ENCODE assay signal across 1 cellular context in the genomic region with DNA sequence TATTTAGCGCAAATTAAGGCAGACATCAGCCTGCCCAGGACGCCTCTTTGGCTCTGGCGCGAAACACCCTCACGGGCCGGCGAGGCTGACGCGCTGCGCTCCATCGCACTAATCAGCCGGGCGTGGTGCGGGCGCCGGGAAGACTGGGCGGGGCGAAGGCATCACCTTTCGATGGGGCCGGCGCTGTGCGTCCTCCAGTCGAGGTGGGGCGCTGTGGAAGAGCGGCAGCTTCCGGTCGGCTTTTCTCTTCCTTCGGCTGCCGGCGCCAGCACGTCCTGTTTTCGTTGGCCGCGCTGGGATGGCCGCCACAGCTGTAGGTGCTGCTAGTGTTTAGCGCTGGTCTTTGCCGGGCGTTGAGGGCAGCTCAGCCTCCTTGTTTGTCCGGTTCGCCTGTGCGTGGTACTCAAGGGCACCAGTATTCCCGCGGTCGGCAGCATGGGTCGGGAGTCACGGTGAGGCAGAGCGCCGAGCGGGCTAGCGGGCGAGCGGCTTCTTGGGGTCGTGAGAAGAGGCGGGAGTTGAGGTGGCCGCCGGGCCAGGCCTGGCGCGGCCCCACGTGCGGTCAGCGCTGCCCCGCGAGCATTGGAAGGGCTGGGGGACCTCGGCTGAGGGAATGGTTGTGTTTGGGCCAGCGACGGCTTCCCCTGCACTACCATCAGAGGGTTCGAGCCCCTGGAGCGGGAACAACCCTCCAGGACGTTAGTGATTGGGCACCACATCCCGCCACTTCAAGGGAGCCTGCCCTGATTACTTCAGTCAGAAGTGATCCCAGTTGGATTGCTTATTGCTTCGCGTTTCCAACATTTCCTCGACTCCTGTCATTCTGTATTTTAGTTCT.
TF ChIP-seq lines count a peak whose summit lies in the region.

A gene with protein sequence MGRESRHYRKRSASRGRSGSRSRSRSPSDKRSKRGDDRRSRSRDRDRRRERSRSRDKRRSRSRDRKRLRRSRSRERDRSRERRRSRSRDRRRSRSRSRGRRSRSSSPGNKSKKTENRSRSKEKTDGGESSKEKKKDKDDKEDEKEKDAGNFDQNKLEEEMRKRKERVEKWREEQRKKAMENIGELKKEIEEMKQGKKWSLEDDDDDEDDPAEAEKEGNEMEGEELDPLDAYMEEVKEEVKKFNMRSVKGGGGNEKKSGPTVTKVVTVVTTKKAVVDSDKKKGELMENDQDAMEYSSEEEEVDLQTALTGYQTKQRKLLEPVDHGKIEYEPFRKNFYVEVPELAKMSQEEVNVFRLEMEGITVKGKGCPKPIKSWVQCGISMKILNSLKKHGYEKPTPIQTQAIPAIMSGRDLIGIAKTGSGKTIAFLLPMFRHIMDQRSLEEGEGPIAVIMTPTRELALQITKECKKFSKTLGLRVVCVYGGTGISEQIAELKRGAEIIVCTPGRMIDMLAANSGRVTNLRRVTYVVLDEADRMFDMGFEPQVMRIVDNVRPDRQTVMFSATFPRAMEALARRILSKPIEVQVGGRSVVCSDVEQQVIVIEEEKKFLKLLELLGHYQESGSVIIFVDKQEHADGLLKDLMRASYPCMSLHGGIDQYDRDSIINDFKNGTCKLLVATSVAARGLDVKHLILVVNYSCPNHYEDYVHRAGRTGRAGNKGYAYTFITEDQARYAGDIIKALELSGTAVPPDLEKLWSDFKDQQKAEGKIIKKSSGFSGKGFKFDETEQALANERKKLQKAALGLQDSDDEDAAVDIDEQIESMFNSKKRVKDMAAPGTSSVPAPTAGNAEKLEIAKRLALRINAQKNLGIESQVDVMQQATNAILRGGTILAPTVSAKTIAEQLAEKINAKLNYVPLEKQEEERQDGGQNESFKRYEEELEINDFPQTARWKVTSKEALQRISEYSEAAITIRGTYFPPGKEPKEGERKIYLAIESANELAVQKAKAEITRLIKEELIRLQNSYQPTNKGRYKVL (plus strand): TSS at position 276 of the 838 bp plus-strand sequence. CDS start 160 bp downstream, at position 436.

TF ChIP-seq in K562, 482 proteins besides CTCF, POLR2A, EP300 and RAD21 (continues in another document):
- TF ChIP-seq NCOA1 (IDR thresholded peaks at IDR 0.05; ENCODE audit: low read depth) = no peak
- no peak for TF ChIP-seq RFX1 (IDR thresholded peaks at IDR 0.05)
- TF ChIP-seq ZFP36 (IDR thresholded peaks at IDR 0.05; ENCODE audit: low read depth, low read length, partially characterized antibody) = peak; percentile 92
- TF ChIP-seq TBP (optimal IDR thresholded peaks at IDR 0.05; ENCODE audit: low read depth, low read length) = peak; percentile 94
- no peak; the same call in 1 of the 2 replicates for TF ChIP-seq NR2C2 (CRISPR knock-in tag; IDR thresholded peaks at IDR 0.05)
- TF ChIP-seq NR2C2 (tag; IDR thresholded peaks at IDR 0.05) = peak; percentile 55
- TF ChIP-seq HMG20B (CRISPR knock-in tag; IDR thresholded peaks at IDR 0.05) = no peak
- TF ChIP-seq SMAD3 (CRISPR knock-in tag; conservative IDR thresholded peaks at IDR 0.05) = 0 out of 2 replicates have a peak, but pooled peaks have one; percentile 10
- TF ChIP-seq CEBPG (CRISPR knock-in tag; IDR thresholded peaks at IDR 0.05) = peak; percentile 45; the same call in 1 of the 2 replicates
- TF ChIP-seq CEBPG (tag; conservative IDR thresholded peaks at IDR 0.05 in 1 of 2, IDR thresholded peaks at IDR 0.05 in 1 of 2) = no peak
- no peak for TF ChIP-seq ZNF57 (CRISPR knock-in tag; IDR thresholded peaks at IDR 0.05)
- TF ChIP-seq, protein P1, sequence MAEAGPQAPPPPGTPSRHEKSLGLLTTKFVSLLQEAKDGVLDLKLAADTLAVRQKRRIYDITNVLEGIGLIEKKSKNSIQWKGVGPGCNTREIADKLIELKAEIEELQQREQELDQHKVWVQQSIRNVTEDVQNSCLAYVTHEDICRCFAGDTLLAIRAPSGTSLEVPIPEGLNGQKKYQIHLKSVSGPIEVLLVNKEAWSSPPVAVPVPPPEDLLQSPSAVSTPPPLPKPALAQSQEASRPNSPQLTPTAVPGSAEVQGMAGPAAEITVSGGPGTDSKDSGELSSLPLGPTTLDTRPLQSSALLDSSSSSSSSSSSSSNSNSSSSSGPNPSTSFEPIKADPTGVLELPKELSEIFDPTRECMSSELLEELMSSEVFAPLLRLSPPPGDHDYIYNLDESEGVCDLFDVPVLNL (CRISPR knock-in tag; IDR thresholded peaks at IDR 0.05; ENCODE audit: low read depth) = peak; percentile 7; the same call in 1 of the 2 replicates
- TF ChIP-seq, protein P2, sequence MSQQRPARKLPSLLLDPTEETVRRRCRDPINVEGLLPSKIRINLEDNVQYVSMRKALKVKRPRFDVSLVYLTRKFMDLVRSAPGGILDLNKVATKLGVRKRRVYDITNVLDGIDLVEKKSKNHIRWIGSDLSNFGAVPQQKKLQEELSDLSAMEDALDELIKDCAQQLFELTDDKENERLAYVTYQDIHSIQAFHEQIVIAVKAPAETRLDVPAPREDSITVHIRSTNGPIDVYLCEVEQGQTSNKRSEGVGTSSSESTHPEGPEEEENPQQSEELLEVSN (IDR thresholded peaks at IDR 0.05; ENCODE audit: borderline replicate concordance in 1 of 2, extremely low read depth in 1 of 2, insufficient read depth in 1 of 2, insufficient read length in 1 of 2, low read depth in 1 of 2, low read length in 1 of 2, poor library complexity in 1 of 2, severe bottlenecking in 1 of 2) = peak; percentile 73 to 94
- peak; percentile 86; the same call in 1 of the 2 replicates for TF ChIP-seq MTA3 (IDR thresholded peaks at IDR 0.05; ENCODE audit: borderline replicate concordance)
- TF ChIP-seq CCNT2 (IDR thresholded peaks at IDR 0.05; ENCODE audit: borderline replicate concordance, extremely low read depth, insufficient read length, low read depth, low read length) = peak; percentile 83
- no peak for TF ChIP-seq KLF10 (CRISPR knock-in tag; IDR thresholded peaks at IDR 0.05)
- TF ChIP-seq, protein P3, sequence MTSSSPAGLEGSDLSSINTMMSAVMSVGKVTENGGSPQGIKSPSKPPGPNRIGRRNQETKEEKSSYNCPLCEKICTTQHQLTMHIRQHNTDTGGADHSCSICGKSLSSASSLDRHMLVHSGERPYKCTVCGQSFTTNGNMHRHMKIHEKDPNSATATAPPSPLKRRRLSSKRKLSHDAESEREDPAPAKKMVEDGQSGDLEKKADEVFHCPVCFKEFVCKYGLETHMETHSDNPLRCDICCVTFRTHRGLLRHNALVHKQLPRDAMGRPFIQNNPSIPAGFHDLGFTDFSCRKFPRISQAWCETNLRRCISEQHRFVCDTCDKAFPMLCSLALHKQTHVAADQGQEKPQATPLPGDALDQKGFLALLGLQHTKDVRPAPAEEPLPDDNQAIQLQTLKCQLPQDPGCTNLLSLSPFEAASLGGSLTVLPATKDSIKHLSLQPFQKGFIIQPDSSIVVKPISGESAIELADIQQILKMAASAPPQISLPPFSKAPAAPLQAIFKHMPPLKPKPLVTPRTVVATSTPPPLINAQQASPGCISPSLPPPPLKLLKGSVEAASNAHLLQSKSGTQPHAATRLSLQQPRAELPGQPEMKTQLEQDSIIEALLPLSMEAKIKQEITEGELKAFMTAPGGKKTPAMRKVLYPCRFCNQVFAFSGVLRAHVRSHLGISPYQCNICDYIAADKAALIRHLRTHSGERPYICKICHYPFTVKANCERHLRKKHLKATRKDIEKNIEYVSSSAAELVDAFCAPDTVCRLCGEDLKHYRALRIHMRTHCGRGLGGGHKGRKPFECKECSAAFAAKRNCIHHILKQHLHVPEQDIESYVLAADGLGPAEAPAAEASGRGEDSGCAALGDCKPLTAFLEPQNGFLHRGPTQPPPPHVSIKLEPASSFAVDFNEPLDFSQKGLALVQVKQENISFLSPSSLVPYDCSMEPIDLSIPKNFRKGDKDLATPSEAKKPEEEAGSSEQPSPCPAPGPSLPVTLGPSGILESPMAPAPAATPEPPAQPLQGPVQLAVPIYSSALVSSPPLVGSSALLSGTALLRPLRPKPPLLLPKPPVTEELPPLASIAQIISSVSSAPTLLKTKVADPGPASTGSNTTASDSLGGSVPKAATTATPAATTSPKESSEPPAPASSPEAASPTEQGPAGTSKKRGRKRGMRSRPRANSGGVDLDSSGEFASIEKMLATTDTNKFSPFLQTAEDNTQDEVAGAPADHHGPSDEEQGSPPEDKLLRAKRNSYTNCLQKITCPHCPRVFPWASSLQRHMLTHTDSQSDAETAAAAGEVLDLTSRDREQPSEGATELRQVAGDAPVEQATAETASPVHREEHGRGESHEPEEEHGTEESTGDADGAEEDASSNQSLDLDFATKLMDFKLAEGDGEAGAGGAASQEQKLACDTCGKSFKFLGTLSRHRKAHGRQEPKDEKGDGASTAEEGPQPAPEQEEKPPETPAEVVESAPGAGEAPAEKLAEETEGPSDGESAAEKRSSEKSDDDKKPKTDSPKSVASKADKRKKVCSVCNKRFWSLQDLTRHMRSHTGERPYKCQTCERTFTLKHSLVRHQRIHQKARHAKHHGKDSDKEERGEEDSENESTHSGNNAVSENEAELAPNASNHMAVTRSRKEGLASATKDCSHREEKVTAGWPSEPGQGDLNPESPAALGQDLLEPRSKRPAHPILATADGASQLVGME (CRISPR knock-in tag; IDR thresholded peaks at IDR 0.05) = no peak
- no peak for TF ChIP-seq PRMT5 (CRISPR knock-in tag; IDR thresholded peaks at IDR 0.05)
- TF ChIP-seq LCOR (CRISPR knock-in tag; IDR thresholded peaks at IDR 0.05) = peak; percentile 95
- TF ChIP-seq ZKSCAN1 (IDR thresholded peaks at IDR 0.05; ENCODE audit: low read depth, low read length) = peak; percentile 51; the same call in 1 of the 2 replicates
- TF ChIP-seq ZNF24 (IDR thresholded peaks at IDR 0.05) = peak; percentile 16; the same call in 1 of the 2 replicates
- TF ChIP-seq ZNF764 (CRISPR knock-in tag; IDR thresholded peaks at IDR 0.05; ENCODE audit: low read depth) = no peak
- 0 out of 2 replicates have a peak, but pooled peaks have one; percentile 12 for TF ChIP-seq ZNF584 (CRISPR knock-in tag; IDR thresholded peaks at IDR 0.05; ENCODE audit: low read depth)
- peak in 1 of 2 experiments; percentile 31; a peak in 1 of 4 replicates for TF ChIP-seq CSDE1 (IDR thresholded peaks at IDR 0.05)
- TF ChIP-seq HMGN3 (IDR thresholded peaks at IDR 0.05; ENCODE audit: borderline replicate concordance, extremely low read depth, insufficient read length, low read depth, low read length) = peak; percentile 89
- TF ChIP-seq PHB (CRISPR knock-in tag; IDR thresholded peaks at IDR 0.05) = no peak
- no peak for TF ChIP-seq ZNF696 (CRISPR knock-in tag; conservative IDR thresholded peaks at IDR 0.05)
- TF ChIP-seq RBM22 (IDR thresholded peaks at IDR 0.05; ENCODE audit: low read depth, low read length, poor library complexity, severe bottlenecking) = peak; percentile 38
- TF ChIP-seq, protein P4, sequence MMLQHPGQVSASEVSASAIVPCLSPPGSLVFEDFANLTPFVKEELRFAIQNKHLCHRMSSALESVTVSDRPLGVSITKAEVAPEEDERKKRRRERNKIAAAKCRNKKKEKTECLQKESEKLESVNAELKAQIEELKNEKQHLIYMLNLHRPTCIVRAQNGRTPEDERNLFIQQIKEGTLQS (IDR thresholded peaks at IDR 0.05) = no peak
- TF ChIP-seq, protein P4 (CRISPR knock-in tag; conservative IDR thresholded peaks at IDR 0.05) = peak; percentile 58
- TF ChIP-seq, protein P5, sequence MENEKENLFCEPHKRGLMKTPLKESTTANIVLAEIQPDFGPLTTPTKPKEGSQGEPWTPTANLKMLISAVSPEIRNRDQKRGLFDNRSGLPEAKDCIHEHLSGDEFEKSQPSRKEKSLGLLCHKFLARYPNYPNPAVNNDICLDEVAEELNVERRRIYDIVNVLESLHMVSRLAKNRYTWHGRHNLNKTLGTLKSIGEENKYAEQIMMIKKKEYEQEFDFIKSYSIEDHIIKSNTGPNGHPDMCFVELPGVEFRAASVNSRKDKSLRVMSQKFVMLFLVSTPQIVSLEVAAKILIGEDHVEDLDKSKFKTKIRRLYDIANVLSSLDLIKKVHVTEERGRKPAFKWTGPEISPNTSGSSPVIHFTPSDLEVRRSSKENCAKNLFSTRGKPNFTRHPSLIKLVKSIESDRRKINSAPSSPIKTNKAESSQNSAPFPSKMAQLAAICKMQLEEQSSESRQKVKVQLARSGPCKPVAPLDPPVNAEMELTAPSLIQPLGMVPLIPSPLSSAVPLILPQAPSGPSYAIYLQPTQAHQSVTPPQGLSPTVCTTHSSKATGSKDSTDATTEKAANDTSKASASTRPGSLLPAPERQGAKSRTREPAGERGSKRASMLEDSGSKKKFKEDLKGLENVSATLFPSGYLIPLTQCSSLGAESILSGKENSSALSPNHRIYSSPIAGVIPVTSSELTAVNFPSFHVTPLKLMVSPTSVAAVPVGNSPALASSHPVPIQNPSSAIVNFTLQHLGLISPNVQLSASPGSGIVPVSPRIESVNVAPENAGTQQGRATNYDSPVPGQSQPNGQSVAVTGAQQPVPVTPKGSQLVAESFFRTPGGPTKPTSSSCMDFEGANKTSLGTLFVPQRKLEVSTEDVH (IDR thresholded peaks at IDR 0.05; ENCODE audit: low read depth, partially characterized antibody) = peak; percentile 82
- peak; percentile 77; the same call in 1 of the 2 replicates for TF ChIP-seq ZBTB1 (CRISPR knock-in tag; IDR thresholded peaks at IDR 0.05; ENCODE audit: borderline replicate concordance, low read depth)
- peak; percentile 71 for TF ChIP-seq SOX6 (IDR thresholded peaks at IDR 0.05)
- peak; percentile 85 for TF ChIP-seq SP2 (IDR thresholded peaks at IDR 0.05; ENCODE audit: extremely low read depth, low read depth, low read length, poor library complexity, severe bottlenecking)
- peak; percentile 49; the same call in 1 of the 2 replicates for TF ChIP-seq JUN (IDR thresholded peaks at IDR 0.05; ENCODE audit: borderline replicate concordance, low read depth, low read length)
- peak; percentile 47; the same call in 1 of the 2 replicates for TF ChIP-seq JUN (CRISPR knock-in tag; IDR thresholded peaks at IDR 0.05; ENCODE audit: borderline replicate concordance)
- peak in 1 of 2 experiments; percentile 92; a peak in 1 of 4 replicates for TF ChIP-seq KDM4B (IDR thresholded peaks at IDR 0.05; ENCODE audit: borderline replicate concordance in 2 of 2, low read depth in 1 of 2)
- TF ChIP-seq EP400 (IDR thresholded peaks at IDR 0.05) = peak; percentile 94
- TF ChIP-seq, protein P6, sequence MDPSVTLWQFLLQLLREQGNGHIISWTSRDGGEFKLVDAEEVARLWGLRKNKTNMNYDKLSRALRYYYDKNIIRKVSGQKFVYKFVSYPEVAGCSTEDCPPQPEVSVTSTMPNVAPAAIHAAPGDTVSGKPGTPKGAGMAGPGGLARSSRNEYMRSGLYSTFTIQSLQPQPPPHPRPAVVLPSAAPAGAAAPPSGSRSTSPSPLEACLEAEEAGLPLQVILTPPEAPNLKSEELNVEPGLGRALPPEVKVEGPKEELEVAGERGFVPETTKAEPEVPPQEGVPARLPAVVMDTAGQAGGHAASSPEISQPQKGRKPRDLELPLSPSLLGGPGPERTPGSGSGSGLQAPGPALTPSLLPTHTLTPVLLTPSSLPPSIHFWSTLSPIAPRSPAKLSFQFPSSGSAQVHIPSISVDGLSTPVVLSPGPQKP (CRISPR knock-in tag; IDR thresholded peaks at IDR 0.05) = no peak
- TF ChIP-seq HCFC1 (IDR thresholded peaks at IDR 0.05; ENCODE audit: low read depth, low read length) = peak; percentile 83
- TF ChIP-seq, protein P7, sequence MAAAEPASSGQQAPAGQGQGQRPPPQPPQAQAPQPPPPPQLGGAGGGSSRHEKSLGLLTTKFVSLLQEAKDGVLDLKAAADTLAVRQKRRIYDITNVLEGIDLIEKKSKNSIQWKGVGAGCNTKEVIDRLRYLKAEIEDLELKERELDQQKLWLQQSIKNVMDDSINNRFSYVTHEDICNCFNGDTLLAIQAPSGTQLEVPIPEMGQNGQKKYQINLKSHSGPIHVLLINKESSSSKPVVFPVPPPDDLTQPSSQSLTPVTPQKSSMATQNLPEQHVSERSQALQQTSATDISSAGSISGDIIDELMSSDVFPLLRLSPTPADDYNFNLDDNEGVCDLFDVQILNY (CRISPR knock-in tag; IDR thresholded peaks at IDR 0.05) = peak; percentile 39; the same call in 1 of the 2 replicates
- no peak for TF ChIP-seq ERF (CRISPR knock-in tag; IDR thresholded peaks at IDR 0.05)
